In the genomic region with DNA sequence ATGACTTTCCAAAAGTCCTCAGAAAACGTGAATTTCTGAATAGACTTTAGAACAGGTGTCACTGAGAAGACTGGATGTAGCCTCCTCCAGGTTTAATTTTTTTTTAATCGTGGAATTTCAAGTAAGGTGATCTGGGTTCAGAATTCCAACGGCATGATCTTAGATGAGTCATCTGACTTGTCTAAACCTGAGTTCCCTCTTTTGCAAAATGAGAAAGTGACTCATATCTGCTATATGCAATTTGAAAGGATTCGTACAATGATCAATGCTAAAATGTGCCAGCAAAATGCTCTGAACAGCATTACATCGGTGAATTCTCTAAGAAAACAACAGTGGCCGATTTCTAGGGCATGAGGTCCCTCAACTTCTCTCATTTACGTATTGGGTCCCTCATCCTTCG, we compare ENCODE assay signal across 12 cellular contexts.
DNase-seq lines count a peak whose midpoint lies in the region; ATAC-seq and TF ChIP-seq lines count a peak whose summit lies in the region.
"Had no signal": no experiment of that assay in that cellular context is flagged by ENCODE, and none has a peak within 500 bp of the region (broad histone marks: within the 10 kb centered on the region; RNA-seq: fewer than 3 reads in every experiment).

No MANE protein-coding gene starts in this region.

- no peak overlapping the region for H2BK120ac ChIP-seq in H9 (ENCODE audit: low read depth, low read length, poor library complexity, severe bottlenecking)

- H2BK15ac ChIP-seq in H9 (ENCODE audit: low read depth, low read length): no peak overlapping the region

- H3K56ac ChIP-seq in H9 (ENCODE audit: insufficient read length, low read depth, low read length): no peak overlapping the region

- H3K36me3 ChIP-seq in RWPE2 (ENCODE audit: low read depth) (no peaks in the 10 kb centered on the region), stomach (no peaks in the 10 kb centered on the region)

- no peak overlapping the region for H3K9ac ChIP-seq in H9 (ENCODE audit: extremely low read depth, insufficient read length, low read length)

- H4K5ac ChIP-seq in H9 (ENCODE audit: insufficient read length, low read depth, low read length): no peak overlapping the region

- H2BK12ac ChIP-seq in H9 (ENCODE audit: insufficient read length, low read depth, low read length): no peak overlapping the region

- no peak overlapping the region for H4K91ac ChIP-seq in H9 (ENCODE audit: insufficient read length, low read depth, low read length)

- no peaks in the 10 kb centered on the region for H3K27me3 Mint-ChIP-seq in HFFc6 (ENCODE audit: insufficient read depth)
- H3K27me3 Mint-ChIP-seq in activated CD4-positive, alpha-beta memory T cell treated with anti-CD3 and anti-CD28 coated beads for 36 hours: peaks cover 30% of the 10 kb centered on the region
- peaks cover 13% of the 10 kb centered on the region for H3K27me3 Mint-ChIP-seq in H9 (ENCODE audit: low read depth)

- no peaks in the 10 kb centered on the region for H3K23me2 ChIP-seq in H9 (ENCODE audit: insufficient read length, low read depth, low read length, poor library complexity, severe bottlenecking)

- no peak overlapping the region for H3K4me2 ChIP-seq in H9 (ENCODE audit: insufficient read depth, insufficient read length, low read length)

- TF ChIP-seq POLR2A in stomach (IDR thresholded peaks at IDR 0.05): no peak

- no peak for TF ChIP-seq EP300 in stomach (IDR thresholded peaks at IDR 0.05)

- POLR2A ChIA-PET in activated CD4-positive, alpha-beta memory T cell treated with anti-CD3 and anti-CD28 coated beads for 36 hours (lab: Charles Lee): no interaction called here

- no peak overlapping the region for H3K18ac ChIP-seq in H9 (ENCODE audit: insufficient read length, low read depth, low read length)

- TF ChIP-seq CTCF in HFFc6 (IDR thresholded peaks at IDR 0.05): no peak
- no peak for TF ChIP-seq CTCF in RWPE2 (IDR thresholded peaks at IDR 0.05; ENCODE audit: poor library complexity, severe bottlenecking)
- no peak for TF ChIP-seq CTCF in foreskin fibroblast (IDR thresholded peaks at IDR 0.05; ENCODE audit: low read depth, low read length)
- no peak for TF ChIP-seq CTCF in stomach (IDR thresholded peaks at IDR 0.05)
- TF ChIP-seq CTCF in H9 (conservative IDR thresholded peaks at IDR 0.05): no peak

- H3T11ph ChIP-seq in H9 (ENCODE audit: low read length): no peak overlapping the region

- no peak overlapping the region for H2AFZ ChIP-seq in H9 (ENCODE audit: low read length)

- no peak overlapping the region for H3K14ac ChIP-seq in H9 (ENCODE audit: insufficient read depth, low read length)

- no peak overlapping the region for H3K4ac ChIP-seq in H9 (ENCODE audit: low read depth, low read length)

- H3K4me1 ChIP-seq in RWPE2 (ENCODE audit: insufficient read depth, poor library complexity, severe bottlenecking) (peaks cover 28% of the 10 kb centered on the region), stomach (peaks cover 7 to 31% (median 15%) of the 10 kb centered on the region in 4 donors), H9 (ENCODE audit: insufficient read depth, low read length) (peaks cover 2% of the 10 kb centered on the region; the same call in 1 of the 2 replicates)

- H3K9me3 ChIP-seq in RWPE2 (ENCODE audit: severe bottlenecking) (peaks cover 7% of the 10 kb centered on the region), stomach (no peaks in the 10 kb centered on the region), H9 (ENCODE audit: control insufficient read depth, low read depth, low read length) (no peaks in the 10 kb centered on the region)

- no peak overlapping the region for H4K8ac ChIP-seq in H9 (replicated peaks; ENCODE audit: insufficient read length, low read depth, low read length)

- H3K79me1 ChIP-seq in H9 (ENCODE audit: insufficient read depth, low read depth, low read length, poor library complexity, severe bottlenecking): no peaks in the 10 kb centered on the region

- peak; percentile 67 for DNase-seq in HFFc6
- DNase-seq in RWPE2 (ENCODE audit: low spot score): no peak
- peak; percentile 69 to 78 for DNase-seq in foreskin fibroblast
- DNase-seq in stomach: no peak
- no peak for DNase-seq in NCI-H2227 (lab: John Stamatoyannopoulos, UW; ENCODE audit: unreplicated experiment)
- DNase-seq in activated CD4-positive, alpha-beta memory T cell treated with anti-CD3 and anti-CD28 coated beads for 36 hours: no peak
- no peak for DNase-seq in H9
- DNase-seq: activated B cell treated with CpG ODN at 0.5 μM for 24 hours, glutamatergic neuron, natural killer cell had no signal

- H3K79me2 ChIP-seq in H9 (ENCODE audit: insufficient read depth, low read length): no peaks in the 10 kb centered on the region

- H3K4me3 Mint-ChIP-seq in HFFc6 (peak overlapping the region; percentile 93), H9 (no peak overlapping the region)
- no peak overlapping the region for H3K4me3 Mint-ChIP-seq in activated CD4-positive, alpha-beta memory T cell treated with anti-CD3 and anti-CD28 coated beads for 36 hours
- H3K4me3 Mint-ChIP-seq: activated B cell treated with CpG ODN at 0.5 μM for 24 hours; activated naive CD8-positive, alpha-beta T cell; natural killer cell had no signal

- 81 to 89% (median 84%) methylated on average over 8 of the region's 8 CpGs for WGBS in stomach, 5 donors
- WGBS in H9 (ENCODE audit: extremely low coverage, insufficient read length, low lambda C conversion rate): no CpG with 5 or more reads among the region's 8 CpGs

- no peak overlapping the region for H3K23ac ChIP-seq in H9 (ENCODE audit: insufficient read length, low read depth, low read length)

- no peak overlapping the region for H2AK5ac ChIP-seq in H9 (ENCODE audit: insufficient read length, low read length)

- no peak overlapping the region for H2BK20ac ChIP-seq in H9 (ENCODE audit: low read depth, low read length, poor library complexity, severe bottlenecking)

- intact Hi-C loops in stomach (cut with DNase I; ENCODE audit: low total_unique reads): no loop called here
- intact Hi-C loops in activated CD4-positive, alpha-beta memory T cell treated with anti-CD3 and anti-CD28 coated beads for 36 hours (cut with micrococcal nuclease): no loop called here

- H4K20me1 ChIP-seq in H9 (ENCODE audit: control insufficient read depth, insufficient read depth, insufficient read length): peaks cover 2% of the 10 kb centered on the region

- no peak overlapping the region for H3K4me3 ChIP-seq in RWPE2 (ENCODE audit: severe bottlenecking)
- no peak overlapping the region for H3K4me3 ChIP-seq in foreskin fibroblast (ENCODE audit: low read depth in 1 of 2, low read length in 2 of 2)
- no peak overlapping the region for H3K4me3 ChIP-seq in stomach

- no peak overlapping the region for H2BK5ac ChIP-seq in H9 (ENCODE audit: insufficient read length, low read length)

- CTCF ChIA-PET in activated CD4-positive, alpha-beta memory T cell treated with anti-CD3 and anti-CD28 coated beads for 36 hours (lab: Charles Lee): no interaction called here

- H3K4me1 Mint-ChIP-seq in HFFc6 (ENCODE audit: low read depth) (peaks cover 43% of the 10 kb centered on the region), H9 (peaks cover 17 to 19% of the 10 kb centered on the region in 2 experiments)
- H3K4me1 Mint-ChIP-seq in activated CD4-positive, alpha-beta memory T cell treated with anti-CD3 and anti-CD28 coated beads for 36 hours (ENCODE audit: low read depth): no peaks in the 10 kb centered on the region
- H3K4me1 Mint-ChIP-seq: activated B cell treated with CpG ODN at 0.5 μM for 24 hours had no signal

- ATAC-seq in RWPE2 (ENCODE audit: low read depth): peak; percentile 53
- no peak for ATAC-seq in GM19328 (IDR thresholded peaks at IDR 0.05; ENCODE audit: unreplicated experiment)
- ATAC-seq: natural killer cell had no signal

- H3K9me3 Mint-ChIP-seq in HFFc6 (peaks cover 9% of the 10 kb centered on the region), H9 (no peaks in the 10 kb centered on the region)
- no peaks in the 10 kb centered on the region for H3K9me3 Mint-ChIP-seq in activated CD4-positive, alpha-beta memory T cell treated with anti-CD3 and anti-CD28 coated beads for 36 hours
- H3K9me3 Mint-ChIP-seq: activated B cell treated with CpG ODN at 0.5 μM for 24 hours, natural killer cell had no signal

- H3K27ac ChIP-seq in RWPE2 (ENCODE audit: poor library complexity, severe bottlenecking) (peak overlapping the region; percentile 98), stomach (peak overlapping the region in 4 of 5 donors; percentile 65 to 88 (median 78)), H9 (ENCODE audit: insufficient read length, low read depth, low read length) (no peak overlapping the region)

- H3K36me3 Mint-ChIP-seq in HFFc6 (ENCODE audit: low read depth): no peaks in the 10 kb centered on the region
- no peaks in the 10 kb centered on the region for H3K36me3 Mint-ChIP-seq in activated CD4-positive, alpha-beta memory T cell treated with anti-CD3 and anti-CD28 coated beads for 36 hours
- H3K36me3 Mint-ChIP-seq in H9 (ENCODE audit: insufficient read depth in 1 of 3, low read depth in 3 of 3): no peaks in the 10 kb centered on the region; a peak in 1 of 7 replicates
- H3K36me3 Mint-ChIP-seq: activated naive CD8-positive, alpha-beta T cell; natural killer cell had no signal

- no peaks in the 10 kb centered on the region for H3K27me3 ChIP-seq in RWPE2 (ENCODE audit: insufficient read depth, poor library complexity, severe bottlenecking)
- H3K27me3 ChIP-seq in stomach: peaks cover 0 to 4% (median 0%) of the 10 kb centered on the region in 3 donors
- no peaks in the 10 kb centered on the region for H3K27me3 ChIP-seq in H9 (ENCODE audit: insufficient read depth, low read length)

- H3K27ac Mint-ChIP-seq in HFFc6 (peak overlapping the region; percentile 98), H9 (no peak overlapping the region)
- no peak overlapping the region for H3K27ac Mint-ChIP-seq in activated CD4-positive, alpha-beta memory T cell treated with anti-CD3 and anti-CD28 coated beads for 36 hours
- H3K27ac Mint-ChIP-seq: activated B cell treated with CpG ODN at 0.5 μM for 24 hours; activated naive CD8-positive, alpha-beta T cell; natural killer cell had no signal

Comparison
In these comparisons a context has a peak if more than half of its experiments do, and no peak if none do; other contexts are left out.
1. DNase-seq: peak in HFFc6 (single experiment) and foreskin fibroblast (2 of 2); none in RWPE2 (single experiment), stomach (single experiment), NCI-H2227 (single experiment), activated CD4-positive, alpha-beta memory T cell treated with anti-CD3 and anti-CD28 coated beads for 36 hours (single experiment) and H9 (single experiment).